ENCODE assay signal across 14 cellular contexts in the genomic region with DNA sequence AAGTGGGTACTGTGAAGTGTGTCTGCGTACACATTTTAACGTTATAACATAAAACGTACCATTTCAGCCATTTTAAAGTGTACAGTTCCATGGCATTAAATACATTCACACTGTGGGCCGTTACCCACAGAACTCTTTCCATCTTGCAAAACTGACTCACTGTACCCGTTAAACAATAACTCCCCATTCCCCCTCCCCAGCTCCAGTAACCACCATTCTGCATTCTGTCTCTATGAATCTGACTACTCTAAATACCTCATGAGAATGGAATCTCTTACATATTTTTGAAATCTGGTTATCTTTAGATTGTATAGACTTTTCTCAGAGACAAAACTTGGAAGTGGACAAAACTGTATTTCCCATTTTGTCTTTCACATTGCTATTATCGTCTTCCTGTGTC. TPM values are rescaled to one million over a fixed set of nuclear protein-coding genes. Genes with fewer than 3 reads are reported as not detected.
A peak's percentile ranks its signal among the peaks of the same experiment; 100 is the strongest.
DNase-seq lines count a peak whose midpoint lies in the region; TF ChIP-seq lines count a peak whose summit lies in the region.
"Had no signal": no experiment of that assay in that cellular context is flagged by ENCODE, and none has a peak within 500 bp of the region (broad histone marks: within the 10 kb centered on the region; RNA-seq: fewer than 3 reads in every experiment).

No MANE protein-coding gene starts in this region.

- H3K36me3 Mint-ChIP-seq in T-helper 2 cell treated with Interferon-gamma antibody and Interleukin-4, amounts not matched to agents 5 μg/mL and 100 μg/mL, for 36 hours (ENCODE audit: low read depth) = peaks cover 7% of the 10 kb centered on the region
- peaks cover 7% of the 10 kb centered on the region for H3K36me3 Mint-ChIP-seq in osteocyte (ENCODE audit: unreplicated experiment)

- H3K27me3 Mint-ChIP-seq in T-helper 2 cell treated with Interferon-gamma antibody and Interleukin-4, amounts not matched to agents 5 μg/mL and 100 μg/mL, for 36 hours (ENCODE audit: low read depth) = no peaks in the 10 kb centered on the region
- no peaks in the 10 kb centered on the region for H3K27me3 Mint-ChIP-seq in osteocyte (ENCODE audit: unreplicated experiment)
- H3K27me3 Mint-ChIP-seq: central memory CD8-positive, alpha-beta T cell had no signal

- no peaks in the 10 kb centered on the region for H3K4me1 ChIP-seq in ascending aorta

- H3K27ac ChIP-seq in ascending aorta = no peak overlapping the region
- H3K27ac ChIP-seq: 22Rv1, epithelial cell of prostate had no signal

- H3K27ac Mint-ChIP-seq in T-helper 2 cell treated with Interferon-gamma antibody and Interleukin-4, amounts not matched to agents 5 μg/mL and 100 μg/mL, for 36 hours = no peak overlapping the region
- peak overlapping the region; percentile 67 for H3K27ac Mint-ChIP-seq in osteocyte (ENCODE audit: unreplicated experiment)
- H3K27ac Mint-ChIP-seq: CD8-positive, alpha-beta T cell had no signal

- H3K36me3 ChIP-seq in ascending aorta = no peaks in the 10 kb centered on the region

- no peak overlapping the region for H3K4me3 Mint-ChIP-seq in T-helper 2 cell treated with Interferon-gamma antibody and Interleukin-4, amounts not matched to agents 5 μg/mL and 100 μg/mL, for 36 hours
- H3K4me3 Mint-ChIP-seq in osteocyte (ENCODE audit: unreplicated experiment) = no peak overlapping the region
- H3K4me3 Mint-ChIP-seq: CD8-positive, alpha-beta T cell; central memory CD8-positive, alpha-beta T cell had no signal

- H3K27me3 ChIP-seq in ascending aorta = no peaks in the 10 kb centered on the region

- TF ChIP-seq CTCF in osteocyte (IDR thresholded peaks at IDR 0.05) = no peak
- no peak for TF ChIP-seq CTCF in ascending aorta (IDR thresholded peaks at IDR 0.05)

- intact Hi-C loops in ascending aorta (cut with DNase I) = no loop called here

- no peaks in the 10 kb centered on the region for H3K9me3 Mint-ChIP-seq in T-helper 2 cell treated with Interferon-gamma antibody and Interleukin-4, amounts not matched to agents 5 μg/mL and 100 μg/mL, for 36 hours
- no peaks in the 10 kb centered on the region for H3K9me3 Mint-ChIP-seq in osteocyte (ENCODE audit: unreplicated experiment)
- H3K9me3 Mint-ChIP-seq: CD8-positive, alpha-beta T cell; central memory CD8-positive, alpha-beta T cell had no signal

- H3K4me1 Mint-ChIP-seq in T-helper 2 cell treated with Interferon-gamma antibody and Interleukin-4, amounts not matched to agents 5 μg/mL and 100 μg/mL, for 36 hours (ENCODE audit: low read depth) = peaks cover 8% of the 10 kb centered on the region
- H3K4me1 Mint-ChIP-seq in osteocyte (ENCODE audit: unreplicated experiment) = peaks cover 17% of the 10 kb centered on the region
- H3K4me1 Mint-ChIP-seq: central memory CD8-positive, alpha-beta T cell had no signal

- no peaks in the 10 kb centered on the region for H3K9me3 ChIP-seq in ascending aorta

- no peak overlapping the region for H3K4me3 ChIP-seq in ascending aorta

- peak; percentile 29 for DNase-seq in T-helper 2 cell treated with Interferon-gamma antibody and Interleukin-4, amounts not matched to agents 5 μg/mL and 100 μg/mL, for 36 hours (ENCODE audit: low spot score)
- no peak for DNase-seq in T-helper 2 cell
- peak; percentile 54 for DNase-seq in M059J (ENCODE audit: low read depth)
- peak; percentile 35 for DNase-seq in dedifferentiated amniotic fluid mesenchymal stem cell (ENCODE audit: extremely low spot score)
- no peak for DNase-seq in osteocyte (ENCODE audit: extremely low spot score, unreplicated experiment)
- DNase-seq in T-helper 1 cell = no peak
- no peak for DNase-seq in NCI-H1436 treated with DMSO at 0.1 percent for 48 hours (lab: John Stamatoyannopoulos, UW)
- no peak for DNase-seq in ascending aorta (ENCODE audit: low spot score in 2 of 2)
- DNase-seq: CD8-positive, alpha-beta T cell; left cardiac atrium; stimulated activated CD8-positive, alpha-beta memory T cell treated with anti-CD3 and anti-CD28 coated beads, Interleukin-4, amount 100 ng/mL, for 48 hours had no signal

RNA-seq across cellular contexts. Expression of gene ARL3, which starts 9.3 kb away (rescaled TPM):
- 9.1 and 11.9 TPM in 2 replicates for total RNA-seq in M059J (2014; rRNA removed; shearing (Covaris generic))
- 11.6 and 12.6 TPM in 2 replicates for total RNA-seq in osteocyte
- total RNA-seq in ascending aorta = 2.0 TPM

RNA-seq across cellular contexts. Expression of gene SFXN2, which starts 9.5 kb away (rescaled TPM):
- total RNA-seq in M059J (2014; rRNA removed; shearing (Covaris generic)) = 0.98 and 4.5 TPM in 2 replicates
- total RNA-seq in osteocyte = 6.9 and 8.1 TPM in 2 replicates
- total RNA-seq in ascending aorta = 2.1 TPM

RNA-seq across cellular contexts. Expression of gene WBP1L, which starts 38.8 kb away (rescaled TPM):
- 24.9 and 31.3 TPM in 2 replicates for total RNA-seq in M059J (2014; rRNA removed; shearing (Covaris generic))
- total RNA-seq in osteocyte (66.7 and 68.7 TPM in 2 replicates), ascending aorta (107 TPM)

Comparison
In these comparisons a context has a peak if more than half of its experiments do, and no peak if none do; other contexts are left out.
1. DNase-seq: peak in T-helper 2 cell treated with Interferon-gamma antibody and Interleukin-4, amounts not matched to agents 5 μg/mL and 100 μg/mL, for 36 hours (single experiment), M059J (single experiment) and dedifferentiated amniotic fluid mesenchymal stem cell (single experiment); none in T-helper 2 cell (0 of 5), osteocyte (single experiment), T-helper 1 cell (0 of 5), NCI-H1436 treated with DMSO at 0.1 percent for 48 hours (single experiment) and ascending aorta (0 of 2).